Comparison of ENCODE assay signal across 22 cellular contexts in genomic region chr16:29022196-29022595, GRCh38.
"Had no signal": no experiment of that assay in that cellular context is flagged by ENCODE, and none has a peak within 500 bp of the region (broad histone marks: within the 10 kb centered on the region; RNA-seq: fewer than 3 reads in every experiment).

No MANE protein-coding gene starts in this region.

- H3K27ac Mint-ChIP-seq: activated B cell treated with CpG ODN at 0.5 μM for 24 hours, nephron progenitor cell, progenitor cell of endocrine pancreas had no signal

- H3K4me1 ChIP-seq: gastroesophageal sphincter, left ventricle myocardium inferior had no signal

- H3K27me3 ChIP-seq: hepatocyte, neutrophil had no signal

- H3K27ac ChIP-seq: gastroesophageal sphincter, hepatocyte, left ventricle myocardium inferior, neutrophil, thoracic aorta had no signal

- H3K4me3 Mint-ChIP-seq: activated B cell treated with CpG ODN at 0.5 μM for 24 hours; activated T-helper 1 cell treated with anti-CD3 and anti-CD28 coated beads, Interleukin-12 subunit alpha, Interleukin-12 subunit beta, Interleukin-2, Interleukin-4 antibody, amounts not matched to agents 30 ng/mL and 10 ng/mL and 1 ng/mL, durations not matched to agents 14 hours and 24 hours and 36 hours; nephron progenitor cell had no signal

- H3K9me3 Mint-ChIP-seq: activated B cell treated with CpG ODN at 0.5 μM for 24 hours; activated T-helper 1 cell treated with anti-CD3 and anti-CD28 coated beads, Interleukin-12 subunit alpha, Interleukin-12 subunit beta, Interleukin-2, Interleukin-4 antibody, amounts not matched to agents 30 ng/mL and 10 ng/mL and 1 ng/mL, durations not matched to agents 14 hours and 24 hours and 36 hours; nephron progenitor cell; stimulated activated naive CD8-positive, alpha-beta T cell treated with anti-CD3 and anti-CD28 coated beads, Interleukin-15, Interleukin-2, amounts not matched to agents 100 ng/mL and 50 ng/mL, for 24 hours; T-helper 2 cell treated with Interferon-gamma antibody and Interleukin-4, amounts not matched to agents 5 μg/mL and 100 μg/mL, for 36 hours had no signal

- H2AFZ ChIP-seq: hepatocyte had no signal

- H3K36me3 ChIP-seq: gastroesophageal sphincter, left ventricle myocardium inferior, neutrophil, thoracic aorta had no signal

- H3K27me3 Mint-ChIP-seq: stimulated activated naive CD8-positive, alpha-beta T cell treated with anti-CD3 and anti-CD28 coated beads, Interleukin-15, Interleukin-2, amounts not matched to agents 100 ng/mL and 50 ng/mL, for 24 hours had no signal

- DNase-seq: activated B cell treated with CpG ODN at 0.5 μM for 24 hours; activated CD4-positive, alpha-beta T cell treated with anti-CD3 and anti-CD28 coated beads, Interleukin-2, amount 50 U/mL, for 4 hours; activated gamma-delta T cell treated with Interleukin-2 at 50 U/mL for 16 hours; amygdala; caudate nucleus; cortex of kidney; islet precursor cell; left ventricle myocardium inferior; mucosa of descending colon; nephron progenitor cell; stimulated activated CD4-positive, alpha-beta T cell treated with anti-CD3 and anti-CD28 coated beads, Interleukin-12 subunit alpha, Interleukin-12 subunit beta, amount 100 ng/mL, for 4 hours; trophoblast cell had no signal

- H3K9me3 ChIP-seq: gastroesophageal sphincter, left ventricle myocardium inferior, mucosa of descending colon, neutrophil, thoracic aorta had no signal

- H3K4me2 ChIP-seq: hepatocyte had no signal

- ATAC-seq: gastroesophageal sphincter, mucosa of descending colon, sciatic nerve had no signal

- H3K4me1 Mint-ChIP-seq: activated B cell treated with CpG ODN at 0.5 μM for 24 hours had no signal

- H3K4me3 ChIP-seq: gastroesophageal sphincter, hepatocyte, left ventricle myocardium inferior, mucosa of descending colon, skin epidermis, thoracic aorta had no signal
